Comparison of ENCODE assay signal across 9 cellular contexts in genomic region chr7:140542226-140542625, GRCh38.
DNase-seq lines count a peak whose midpoint lies in the region; ATAC-seq, FAIRE-seq and TF ChIP-seq lines count a peak whose summit lies in the region.
"Had no signal": no experiment of that assay in that cellular context is flagged by ENCODE, and none has a peak within 500 bp of the region (broad histone marks: within the 10 kb centered on the region; RNA-seq: fewer than 3 reads in every experiment).

No MANE protein-coding gene starts in this region.

- 39 to 64% (median 52%) methylated on average over 7 of the region's 7 CpGs for WGBS in stomach, 5 donors

- H3K27me3 ChIP-seq in stomach = no peaks in the 10 kb centered on the region

- no peak for TF ChIP-seq POLR2A in stomach (IDR thresholded peaks at IDR 0.05)

- H3K36me3 ChIP-seq in kidney (ENCODE audit: control insufficient read depth in 1 of 2, insufficient read depth in 2 of 2, low read length in 2 of 2) (no peaks in the 10 kb centered on the region), stomach (peaks cover 0 to 19% (median 9%) of the 10 kb centered on the region in 4 donors)

- no peak for ATAC-seq in GM19452 (IDR thresholded peaks at IDR 0.05; ENCODE audit: unreplicated experiment)

- TF ChIP-seq CTCF in kidney (IDR thresholded peaks at IDR 0.05; ENCODE audit: borderline replicate concordance, extremely low read depth, insufficient read depth) = no peak
- TF ChIP-seq CTCF in stomach (IDR thresholded peaks at IDR 0.05) = no peak

- DNase-seq in HT1080 (ENCODE audit: low read depth) (peak; percentile 76), cerebellum (ENCODE audit: low spot score) (peak; percentile 43), kidney (peak; percentile 74), stomach (no peak), NCI-H510A treated with DMSO at 0.1 percent for 48 hours (lab: John Stamatoyannopoulos, UW) (no peak)
- DNase-seq in stimulated activated CD4-positive, alpha-beta T cell treated with anti-CD3 and anti-CD28 coated beads, Interleukin-12 subunit alpha, Interleukin-12 subunit beta, amount 100 ng/mL, for 4 hours = no peak
- DNase-seq in activated CD4-positive, alpha-beta T cell treated with anti-CD3 and anti-CD28 coated beads for 1 hour = no peak
- DNase-seq: Karpas-422 had no signal

- H3K27ac ChIP-seq in kidney (ENCODE audit: low read depth in 2 of 2, low read length in 2 of 2) = peak overlapping the region in 1 of 2 donors; percentile 45
- peak overlapping the region in 4 of 5 donors; percentile 50 to 71 (median 52) for H3K27ac ChIP-seq in stomach

- H3K9ac ChIP-seq in kidney (ENCODE audit: low read length in 2 of 2) = no peak overlapping the region

- FAIRE-seq in kidney (lab: Jason Lieb, UNC) = no peak

- H3K4me3 ChIP-seq in kidney (ENCODE audit: low read length in 2 of 2) = peak overlapping the region in 1 of 2 donors; percentile 23
- H3K4me3 ChIP-seq in stomach = no peak overlapping the region

- H3K9me3 ChIP-seq in kidney (ENCODE audit: control insufficient read depth in 1 of 2, low read length in 2 of 2) (no peaks in the 10 kb centered on the region), stomach (no peaks in the 10 kb centered on the region)

- intact Hi-C loops in kidney (cut with DNase I) (no loop called here), stomach (cut with DNase I; ENCODE audit: low total_unique reads) (no loop called here)

- no peak for TF ChIP-seq EP300 in stomach (IDR thresholded peaks at IDR 0.05)

- peaks cover 0 to 5% of the 10 kb centered on the region in 2 donors for H3K4me1 ChIP-seq in kidney (ENCODE audit: control insufficient read depth in 1 of 2, insufficient read depth in 1 of 2, low read depth in 1 of 2, low read length in 2 of 2)
- H3K4me1 ChIP-seq in stomach = peaks cover 4 to 23% (median 12%) of the 10 kb centered on the region in 4 donors

Comparison
In these comparisons a context has a peak if more than half of its experiments do, and no peak if none do; other contexts are left out.
1. DNase-seq: peak in HT1080 (single experiment), cerebellum (single experiment) and kidney (single experiment); none in stomach (single experiment), NCI-H510A treated with DMSO at 0.1 percent for 48 hours (single experiment), stimulated activated CD4-positive, alpha-beta T cell treated with anti-CD3 and anti-CD28 coated beads, Interleukin-12 subunit alpha, Interleukin-12 subunit beta, amount 100 ng/mL, for 4 hours (single experiment) and activated CD4-positive, alpha-beta T cell treated with anti-CD3 and anti-CD28 coated beads for 1 hour (single experiment).